In genomic region chr9:90770927-90771326, GRCh38 we compare ENCODE assay signal across 23 cellular contexts.
"Had no signal": no experiment of that assay in that cellular context is flagged by ENCODE, and none has a peak within 500 bp of the region (broad histone marks: within the 10 kb centered on the region; RNA-seq: fewer than 3 reads in every experiment).

No MANE protein-coding gene starts in this region.

- ATAC-seq: heart right ventricle, right cardiac atrium had no signal

- H3K36me3 Mint-ChIP-seq: activated naive CD8-positive, alpha-beta T cell; natural killer cell; neural progenitor cell had no signal

- H3K27ac Mint-ChIP-seq: activated CD4-positive, alpha-beta memory T cell treated with anti-CD3 and anti-CD28 coated beads, Interleukin-2, amount 10 ng/mL, durations not matched to agents 7 days and 5 days; activated CD4-positive, alpha-beta T cell treated with anti-CD3 and anti-CD28 coated beads, Interleukin-2, amount 10 ng/mL, durations not matched to agents 7 days and 5 days; activated naive CD8-positive, alpha-beta T cell; activated T-helper 2 cell treated with anti-CD3 and anti-CD28 coated beads, Interferon-gamma antibody, Interleukin-2, Interleukin-4, amounts not matched to agents 10 μg/mL and 5 μg/mL and 100 μg/mL, durations not matched to agents 14 hours and 24 hours and 36 hours; natural killer cell had no signal

- H3K4me3 Mint-ChIP-seq: activated CD4-positive, alpha-beta memory T cell treated with anti-CD3 and anti-CD28 coated beads, Interleukin-2, amount 10 ng/mL, durations not matched to agents 7 days and 5 days; activated CD4-positive, alpha-beta T cell treated with anti-CD3 and anti-CD28 coated beads, Interleukin-2, amount 10 ng/mL, durations not matched to agents 7 days and 5 days; activated naive CD8-positive, alpha-beta T cell; central memory CD8-positive, alpha-beta T cell; natural killer cell; neural progenitor cell had no signal

- DNase-seq: activated CD4-positive, alpha-beta memory T cell treated with anti-CD3 and anti-CD28 coated beads, Interleukin-2, amount 10 ng/mL, durations not matched to agents 7 days and 5 days; activated CD4-positive, alpha-beta T cell treated with anti-CD3 and anti-CD28 coated beads for 1 hour; activated CD4-positive, alpha-beta T cell treated with anti-CD3 and anti-CD28 coated beads, Interleukin-2, amount 10 ng/mL, durations not matched to agents 7 days and 5 days; activated CD8-positive, alpha-beta memory T cell treated with anti-CD3 and anti-CD28 coated beads, Interleukin-2, amount 50 U/mL, for 48 hours; activated naive CD4-positive, alpha-beta T cell; activated T-cell treated with anti-CD3 and anti-CD28 coated beads, Interleukin-2, amount 50 U/mL, for 48 hours; anterior cingulate cortex; dermis blood vessel endothelial cell; effector CD4-positive, alpha-beta T cell; esophagus squamous epithelium; foreskin melanocyte; heart right ventricle; mesenchymal stem cell; natural killer cell; posterior cingulate gyrus; right cardiac atrium; stimulated activated CD4-positive, alpha-beta T cell treated with anti-CD3 and anti-CD28 coated beads, Interleukin-15, amount 100 ng/mL, for 24 hours; stimulated activated CD4-positive, alpha-beta T cell treated with anti-CD3 and anti-CD28 coated beads, Interleukin-2, amount 100 ng/mL, for 24 hours; stimulated activated naive CD4-positive, alpha-beta T cell had no signal

- H3K9me3 Mint-ChIP-seq: central memory CD8-positive, alpha-beta T cell; natural killer cell had no signal

- H3K4me1 Mint-ChIP-seq: activated CD4-positive, alpha-beta memory T cell treated with anti-CD3 and anti-CD28 coated beads, Interleukin-2, amount 10 ng/mL, durations not matched to agents 7 days and 5 days; activated CD4-positive, alpha-beta T cell treated with anti-CD3 and anti-CD28 coated beads, Interleukin-2, amount 10 ng/mL, durations not matched to agents 7 days and 5 days; central memory CD8-positive, alpha-beta T cell had no signal
